12 cellular contexts compared by ENCODE assay signal in genomic region chr5:149464796-149465489, GRCh38.
A peak's percentile ranks its signal among the peaks of the same experiment; 100 is the strongest.
DNase-seq lines count a peak whose midpoint lies in the region; ATAC-seq and TF ChIP-seq lines count a peak whose summit lies in the region.
"Had no signal": no experiment of that assay in that cellular context is flagged by ENCODE, and none has a peak within 500 bp of the region (broad histone marks: within the 10 kb centered on the region; RNA-seq: fewer than 3 reads in every experiment).

No MANE protein-coding gene starts in this region.

- intact Hi-C loops in sciatic nerve (cut with DNase I): no loop called here

- H3K4me1 Mint-ChIP-seq in activated T-cell treated with anti-CD3 and anti-CD28 coated beads, Interleukin-2, amount 50 U/mL, for 72 hours (ENCODE audit: low read depth): no peaks in the 10 kb centered on the region
- H3K4me1 Mint-ChIP-seq: activated naive CD4-positive, alpha-beta T cell treated with anti-CD3 and anti-CD28 coated beads, Interleukin-2, amount 10 ng/mL, durations not matched to agents 7 days and 5 days had no signal

- H3K27ac Mint-ChIP-seq in activated T-cell treated with anti-CD3 and anti-CD28 coated beads, Interleukin-2, amount 50 U/mL, for 72 hours: no peak overlapping the region
- H3K27ac Mint-ChIP-seq: activated B cell treated with CpG ODN at 0.5 μM for 24 hours; activated naive CD4-positive, alpha-beta T cell treated with anti-CD3 and anti-CD28 coated beads, Interleukin-2, amount 10 ng/mL, durations not matched to agents 7 days and 5 days had no signal

- H3K4me3 Mint-ChIP-seq in activated T-cell treated with anti-CD3 and anti-CD28 coated beads, Interleukin-2, amount 50 U/mL, for 72 hours: no peak overlapping the region
- H3K4me3 Mint-ChIP-seq: activated B cell treated with CpG ODN at 0.5 μM for 24 hours; activated naive CD4-positive, alpha-beta T cell treated with anti-CD3 and anti-CD28 coated beads, Interleukin-2, amount 10 ng/mL, durations not matched to agents 7 days and 5 days had no signal

- peak; percentile 41 for DNase-seq in ELF-1 (ENCODE audit: low read depth, low spot score)
- peak; percentile 72 for DNase-seq in amniotic epithelial cell (ENCODE audit: low read depth)
- DNase-seq in right atrium auricular region (ENCODE audit: low spot score): no peak
- DNase-seq in sciatic nerve (ENCODE audit: low spot score): no peak
- DNase-seq in DMS153 (lab: John Stamatoyannopoulos, UW): no peak
- no peak for DNase-seq in activated T-cell treated with anti-CD3 and anti-CD28 coated beads, Interleukin-2, amount 50 U/mL, for 72 hours
- no peak for DNase-seq in NCI-H1436 treated with DMSO at 0.1 percent for 48 hours (lab: John Stamatoyannopoulos, UW)
- DNase-seq: activated B cell treated with CpG ODN at 0.5 μM for 24 hours; activated naive CD4-positive, alpha-beta T cell treated with anti-CD3 and anti-CD28 coated beads, Interleukin-2, amount 10 ng/mL, durations not matched to agents 7 days and 5 days; NCI-H526 treated with DMSO at 0.1 percent for 48 hours had no signal

- H3K27me3 ChIP-seq in right atrium auricular region: no peaks in the 10 kb centered on the region

- peak overlapping the region; percentile 64 to 77 for H3K27ac ChIP-seq in right atrium auricular region

- H3K9me3 ChIP-seq in right atrium auricular region: no peaks in the 10 kb centered on the region
- H3K9me3 ChIP-seq: HAP-1 had no signal

- H3K27me3 Mint-ChIP-seq in activated T-cell treated with anti-CD3 and anti-CD28 coated beads, Interleukin-2, amount 50 U/mL, for 72 hours (ENCODE audit: low read depth): no peaks in the 10 kb centered on the region
- H3K27me3 Mint-ChIP-seq: activated B cell treated with CpG ODN at 0.5 μM for 24 hours had no signal

- H3K4me3 ChIP-seq in right atrium auricular region: no peak overlapping the region
- H3K4me3 ChIP-seq: HAP-1 had no signal

- no peaks in the 10 kb centered on the region for H3K36me3 Mint-ChIP-seq in activated T-cell treated with anti-CD3 and anti-CD28 coated beads, Interleukin-2, amount 50 U/mL, for 72 hours (ENCODE audit: insufficient read depth in 2 of 2)
- H3K36me3 Mint-ChIP-seq: activated naive CD4-positive, alpha-beta T cell treated with anti-CD3 and anti-CD28 coated beads, Interleukin-2, amount 10 ng/mL, durations not matched to agents 7 days and 5 days had no signal

- no peaks in the 10 kb centered on the region for H3K9me3 Mint-ChIP-seq in activated T-cell treated with anti-CD3 and anti-CD28 coated beads, Interleukin-2, amount 50 U/mL, for 72 hours
- H3K9me3 Mint-ChIP-seq: activated B cell treated with CpG ODN at 0.5 μM for 24 hours; activated naive CD4-positive, alpha-beta T cell treated with anti-CD3 and anti-CD28 coated beads, Interleukin-2, amount 10 ng/mL, durations not matched to agents 7 days and 5 days had no signal

- peaks cover 0 to 35% of the 10 kb centered on the region in 2 donors for H3K4me1 ChIP-seq in right atrium auricular region
- H3K4me1 ChIP-seq: HAP-1 had no signal

- ATAC-seq in sciatic nerve: peak; percentile 72
- no peak for ATAC-seq in GM18505 (IDR thresholded peaks at IDR 0.05; ENCODE audit: unreplicated experiment)
- no peak for ATAC-seq in activated T-cell treated with anti-CD3 and anti-CD28 coated beads, Interleukin-2, amount 50 U/mL, for 72 hours (replicated peaks in 1 of 2)

- H3K36me3 ChIP-seq in right atrium auricular region: no peaks in the 10 kb centered on the region
- H3K36me3 ChIP-seq: HAP-1 had no signal

- TF ChIP-seq POLR2A in GM18505 (IDR thresholded peaks at IDR 0.05; ENCODE audit: borderline replicate concordance, extremely low read depth, insufficient read depth, insufficient read length): no peak

- TF ChIP-seq CTCF in right atrium auricular region (IDR thresholded peaks at IDR 0.05): no peak

Comparison
In these comparisons a context has a peak if more than half of its experiments do, and no peak if none do; other contexts are left out.
1. DNase-seq: peak in ELF-1 (single experiment) and amniotic epithelial cell (single experiment); none in right atrium auricular region (single experiment), sciatic nerve (single experiment), DMS153 (single experiment), activated T-cell treated with anti-CD3 and anti-CD28 coated beads, Interleukin-2, amount 50 U/mL, for 72 hours (0 of 2) and NCI-H1436 treated with DMSO at 0.1 percent for 48 hours (single experiment).